Comparison of ENCODE assay signal across 17 cellular contexts in the genomic region with DNA sequence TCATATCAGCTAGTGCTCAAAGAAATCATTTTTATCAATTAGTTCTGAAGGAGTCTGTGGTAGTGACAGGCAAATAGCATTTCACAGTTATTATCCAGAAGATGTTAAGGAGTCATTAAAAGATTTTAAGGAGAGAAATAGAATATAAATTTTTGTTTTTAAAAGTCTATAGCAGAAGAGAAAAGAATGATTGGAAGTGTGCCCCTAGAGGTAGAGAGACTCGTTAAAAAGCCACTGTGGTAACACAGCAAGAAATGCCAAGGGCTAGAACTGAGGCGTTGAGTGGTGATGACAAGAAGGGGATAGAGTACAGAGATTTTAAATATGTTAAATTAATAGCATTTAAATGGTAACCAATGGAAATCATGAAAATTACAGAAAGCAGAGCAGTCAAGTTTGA.
DNase-seq lines count a peak whose midpoint lies in the region; ATAC-seq and TF ChIP-seq lines count a peak whose summit lies in the region.
"Had no signal": no experiment of that assay in that cellular context is flagged by ENCODE, and none has a peak within 500 bp of the region (broad histone marks: within the 10 kb centered on the region; RNA-seq: fewer than 3 reads in every experiment).

No MANE protein-coding gene starts in this region.

- ATAC-seq in HG03280 (IDR thresholded peaks at IDR 0.05; ENCODE audit: unreplicated experiment) (no peak), HG03139 (IDR thresholded peaks at IDR 0.05; ENCODE audit: unreplicated experiment) (no peak)

- POLR2A ChIA-PET in CD4-positive, alpha-beta memory T cell (lab: Charles Lee; ENCODE audit: partially characterized antibody) = no interaction called here

- no peak overlapping the region for H3K27ac Mint-ChIP-seq in glutamatergic neuron (ENCODE audit: unreplicated experiment)
- no peak overlapping the region for H3K27ac Mint-ChIP-seq in CD4-positive, alpha-beta memory T cell
- H3K27ac Mint-ChIP-seq: CD4-positive, CD25-positive, alpha-beta regulatory T cell had no signal

- H3K27me3 Mint-ChIP-seq in glutamatergic neuron (ENCODE audit: unreplicated experiment) = no peaks in the 10 kb centered on the region
- peaks cover 0 to 3% of the 10 kb centered on the region in 2 donors for H3K27me3 Mint-ChIP-seq in CD4-positive, alpha-beta memory T cell

- no peak overlapping the region for H3K27ac ChIP-seq in CD4-positive, alpha-beta memory T cell (ENCODE audit: low read depth, low read length)
- H3K27ac ChIP-seq: RWPE1 had no signal

- no peaks in the 10 kb centered on the region for H3K36me3 Mint-ChIP-seq in glutamatergic neuron (ENCODE audit: unreplicated experiment)
- no peaks in the 10 kb centered on the region for H3K36me3 Mint-ChIP-seq in CD4-positive, alpha-beta memory T cell
- H3K36me3 Mint-ChIP-seq: CD4-positive, CD25-positive, alpha-beta regulatory T cell had no signal

- no peaks in the 10 kb centered on the region for H3K9me3 ChIP-seq in BE2C
- H3K9me3 ChIP-seq in CD4-positive, alpha-beta memory T cell (ENCODE audit: control insufficient read depth in 1 of 2, low read length in 2 of 2) = no peaks in the 10 kb centered on the region

- DNase-seq in BE2C (no peak), SK-N-DZ (ENCODE audit: low spot score) (peak; percentile 30), glutamatergic neuron (no peak), SKM-1 (lab: John Stamatoyannopoulos, UW; ENCODE audit: unreplicated experiment) (no peak)
- DNase-seq in CD4-positive, alpha-beta memory T cell = no peak
- DNase-seq: Calu3; CD4-positive, CD25-positive, alpha-beta regulatory T cell; KBM-7; MV-4-11; NCI-H1436; NCI-H2029 treated with DMSO at 0.1 percent for 48 hours; NCI-H446 treated with DMSO at 0.1 percent for 48 hours; NK-92 treated with Interleukin-12 subunit alpha and Interleukin-12 subunit beta, amount 100 ng/mL, for 24 hours had no signal

- peaks cover 13% of the 10 kb centered on the region for H3K4me1 ChIP-seq in BE2C
- H3K4me1 ChIP-seq in CD4-positive, alpha-beta memory T cell (ENCODE audit: insufficient read depth, low read length) = no peaks in the 10 kb centered on the region

- no peak overlapping the region for H3K4me3 ChIP-seq in BE2C (ENCODE audit: low read depth, low read length)
- H3K4me3 ChIP-seq in CD4-positive, alpha-beta memory T cell (ENCODE audit: low read length in 2 of 2) = no peak overlapping the region

- peaks cover 16% of the 10 kb centered on the region for H3K4me1 Mint-ChIP-seq in glutamatergic neuron (ENCODE audit: low read depth, unreplicated experiment)
- peaks cover 0 to 1% (median 0%) of the 10 kb centered on the region in 4 donors for H3K4me1 Mint-ChIP-seq in CD4-positive, alpha-beta memory T cell
- H3K4me1 Mint-ChIP-seq: CD4-positive, CD25-positive, alpha-beta regulatory T cell had no signal

- H3K4me3 Mint-ChIP-seq in glutamatergic neuron (ENCODE audit: unreplicated experiment) = no peak overlapping the region
- no peak overlapping the region for H3K4me3 Mint-ChIP-seq in CD4-positive, alpha-beta memory T cell
- H3K4me3 Mint-ChIP-seq: CD4-positive, CD25-positive, alpha-beta regulatory T cell had no signal

- H3K9me3 Mint-ChIP-seq in glutamatergic neuron (ENCODE audit: unreplicated experiment) = peaks cover 3% of the 10 kb centered on the region
- peaks cover 0 to 5% (median 0%) of the 10 kb centered on the region in 8 donors for H3K9me3 Mint-ChIP-seq in CD4-positive, alpha-beta memory T cell

- CTCF ChIA-PET in CD4-positive, alpha-beta memory T cell (lab: Charles Lee; ENCODE audit: partially characterized antibody) = no interaction called here

- TF ChIP-seq CTCF in BE2C (IDR thresholded peaks at IDR 0.05; ENCODE audit: low read depth, low read length) (peak; percentile 32), GM12872 (IDR thresholded peaks at IDR 0.05; ENCODE audit: insufficient read depth, low read depth, low read length) (0 out of 3 replicates have a peak, but pooled peaks have one; percentile 12), glutamatergic neuron (IDR thresholded peaks at IDR 0.05; ENCODE audit: partially characterized antibody, unreplicated experiment) (peak; percentile 11)

- no peaks in the 10 kb centered on the region for H3K36me3 ChIP-seq in BE2C
- H3K36me3 ChIP-seq in CD4-positive, alpha-beta memory T cell (ENCODE audit: insufficient read depth, low read length) = no peaks in the 10 kb centered on the region

- no peaks in the 10 kb centered on the region for H3K27me3 ChIP-seq in BE2C
- no peaks in the 10 kb centered on the region for H3K27me3 ChIP-seq in CD4-positive, alpha-beta memory T cell (ENCODE audit: insufficient read depth, low read length)

- intact Hi-C loops in CD4-positive, alpha-beta memory T cell (cut with micrococcal nuclease) = no loop called here
